16 cellular contexts compared by ENCODE assay signal in genomic region chr7:154591544-154591943, GRCh38.
DNase-seq lines count a peak whose midpoint lies in the region; ATAC-seq and TF ChIP-seq lines count a peak whose summit lies in the region.
"Had no signal": no experiment of that assay in that cellular context is flagged by ENCODE, and none has a peak within 500 bp of the region (broad histone marks: within the 10 kb centered on the region; RNA-seq: fewer than 3 reads in every experiment).

No MANE protein-coding gene starts in this region.

- H3K4me1 Mint-ChIP-seq in WTC11, result no peaks in the 10 kb centered on the region
- H3K4me1 Mint-ChIP-seq: natural killer cell; stimulated activated naive B cell treated with anti-CD40 and anti-IgM and Interleukin-4, amounts not matched to agents 10 μg/mL and 1 μg/mL and 100 μg/mL, for 72 hours; T-cell had no signal

- POLR2A ChIA-PET in WTC11 (lab: Charles Lee), result no interaction called here

- DNase-seq in right cardiac atrium, result no peak
- DNase-seq in right atrium auricular region (ENCODE audit: low spot score), result no peak
- peak; percentile 11 for DNase-seq in astrocyte of the cerebellum (ENCODE audit: low read depth)
- peak; percentile 27 for DNase-seq in lung (ENCODE audit: low spot score)
- DNase-seq in testis, result peak; percentile 40
- DNase-seq in WTC11 (ENCODE audit: low spot score), result no peak
- no peak for DNase-seq in adrenal gland
- DNase-seq in smooth muscle cell (lab: John Stamatoyannopoulos, UW; ENCODE audit: unreplicated experiment), result no peak
- DNase-seq: activated naive CD4-positive, alpha-beta T cell; activated T-cell treated with anti-CD3 and anti-CD28 coated beads for 4 hours; cortex of kidney; foreskin keratinocyte; natural killer cell; NCI-H1694; stimulated activated naive B cell treated with anti-CD40 and anti-IgM and Interleukin-4, amounts not matched to agents 10 μg/mL and 1 μg/mL and 100 μg/mL, for 72 hours; T-cell had no signal

- H3K27ac ChIP-seq in right cardiac atrium (ENCODE audit: low read length), result no peak overlapping the region
- no peak overlapping the region for H3K27ac ChIP-seq in right atrium auricular region
- no peak overlapping the region for H3K27ac ChIP-seq in lung (ENCODE audit: low read depth in 1 of 2, low read length in 1 of 2)
- H3K27ac ChIP-seq in testis, result no peak overlapping the region
- H3K27ac ChIP-seq in adrenal gland, result no peak overlapping the region
- no peak overlapping the region for H3K27ac ChIP-seq in smooth muscle cell (ENCODE audit: low read depth)
- H3K27ac ChIP-seq: foreskin keratinocyte had no signal

- H3K79me2 ChIP-seq in smooth muscle cell (ENCODE audit: low read depth), result no peaks in the 10 kb centered on the region

- in situ Hi-C loops in astrocyte of the cerebellum (cut with HindIII; ENCODE audit: low sequenced_read_pairs), result no loop called here

- no peak overlapping the region for H3K4me3 ChIP-seq in right cardiac atrium (ENCODE audit: low read length)
- no peak overlapping the region for H3K4me3 ChIP-seq in right atrium auricular region
- H3K4me3 ChIP-seq in astrocyte of the cerebellum (ENCODE audit: low read depth, low read length), result no peak overlapping the region
- no peak overlapping the region for H3K4me3 ChIP-seq in lung
- H3K4me3 ChIP-seq in testis, result no peak overlapping the region
- no peak overlapping the region for H3K4me3 ChIP-seq in adrenal gland
- no peak overlapping the region for H3K4me3 ChIP-seq in smooth muscle cell

- H3K4me1 ChIP-seq in right cardiac atrium (ENCODE audit: control insufficient read depth, insufficient read depth, low read length), result no peaks in the 10 kb centered on the region
- H3K4me1 ChIP-seq in right atrium auricular region, result no peaks in the 10 kb centered on the region
- H3K4me1 ChIP-seq in lung (ENCODE audit: control insufficient read depth in 2 of 2, insufficient read depth in 2 of 2, low read length in 2 of 2), result no peaks in the 10 kb centered on the region
- no peaks in the 10 kb centered on the region for H3K4me1 ChIP-seq in testis
- H3K4me1 ChIP-seq in adrenal gland (replicated peaks in 1 of 2), result no peaks in the 10 kb centered on the region
- H3K4me1 ChIP-seq in smooth muscle cell (ENCODE audit: low read depth), result no peaks in the 10 kb centered on the region
- H3K4me1 ChIP-seq: foreskin keratinocyte had no signal

- peak; percentile 26 to 32 for ATAC-seq in right cardiac atrium
- no peak for ATAC-seq in lung (ENCODE audit: insufficient read depth, low FRiP score)
- ATAC-seq in WTC11, result no peak
- ATAC-seq: foreskin keratinocyte; natural killer cell; stimulated activated naive B cell treated with anti-CD40 and anti-IgM and Interleukin-4, amounts not matched to agents 10 μg/mL and 1 μg/mL and 100 μg/mL, for 72 hours; T-cell had no signal

- no peaks in the 10 kb centered on the region for H4K20me1 ChIP-seq in smooth muscle cell (ENCODE audit: low read depth)

- no peak overlapping the region for H3K9ac ChIP-seq in smooth muscle cell (ENCODE audit: low read depth)

- no peaks in the 10 kb centered on the region for H3K27me3 ChIP-seq in right cardiac atrium (ENCODE audit: control insufficient read depth, insufficient read depth)
- no peaks in the 10 kb centered on the region for H3K27me3 ChIP-seq in right atrium auricular region
- no peaks in the 10 kb centered on the region for H3K27me3 ChIP-seq in lung (ENCODE audit: control insufficient read depth, insufficient read depth)
- H3K27me3 ChIP-seq in testis, result no peaks in the 10 kb centered on the region
- H3K27me3 ChIP-seq in adrenal gland, result no peaks in the 10 kb centered on the region
- H3K27me3 ChIP-seq in smooth muscle cell (ENCODE audit: low read depth), result no peaks in the 10 kb centered on the region
- H3K27me3 ChIP-seq: foreskin keratinocyte had no signal

- 41% methylated on average over 6 of the region's 6 CpGs for WGBS in right cardiac atrium
- 68 to 76% methylated on average over 6 of the region's 6 CpGs for WGBS in lung, 2 donors
- 54 to 74% methylated on average over 5 to 6 of the region's 6 CpGs for WGBS in testis, 2 donors
- 49 to 56% (median 52%) methylated on average over 5 to 6 of the region's 6 CpGs for WGBS in adrenal gland, 4 donors
- 74% methylated on average over 6 of the region's 6 CpGs for WGBS in smooth muscle cell (ENCODE audit: low lambda C conversion rate)

- TF ChIP-seq POLR2A in testis (IDR thresholded peaks at IDR 0.05) (no peak), adrenal gland (IDR thresholded peaks at IDR 0.05) (no peak)

- no peak overlapping the region for H3K4me2 ChIP-seq in smooth muscle cell

- H3F3A ChIP-seq in smooth muscle cell (ENCODE audit: low read depth), result no peaks in the 10 kb centered on the region

- intact Hi-C loops in right cardiac atrium (cut with DNase I), result no loop called here
- intact Hi-C loops in testis (cut with DNase I; ENCODE audit: low total_unique reads), result no loop called here
- intact Hi-C loops in adrenal gland (cut with DNase I), result no loop called here

- H3K4me3 Mint-ChIP-seq in WTC11, result no peak overlapping the region
- H3K4me3 Mint-ChIP-seq: natural killer cell; stimulated activated naive B cell treated with anti-CD40 and anti-IgM and Interleukin-4, amounts not matched to agents 10 μg/mL and 1 μg/mL and 100 μg/mL, for 72 hours; T-cell had no signal

- peaks cover 34% of the 10 kb centered on the region for H3K27me3 Mint-ChIP-seq in WTC11 (ENCODE audit: low read depth)
- H3K27me3 Mint-ChIP-seq: stimulated activated naive B cell treated with anti-CD40 and anti-IgM and Interleukin-4, amounts not matched to agents 10 μg/mL and 1 μg/mL and 100 μg/mL, for 72 hours; T-cell had no signal

- H3K9me3 ChIP-seq in right cardiac atrium (ENCODE audit: control insufficient read depth, low read length), result no peaks in the 10 kb centered on the region
- H3K9me3 ChIP-seq in right atrium auricular region, result no peaks in the 10 kb centered on the region
- peaks cover 0 to 3% of the 10 kb centered on the region in 2 donors for H3K9me3 ChIP-seq in lung (ENCODE audit: control insufficient read depth in 2 of 2, insufficient read depth in 1 of 2, low read length in 1 of 2)
- H3K9me3 ChIP-seq in testis, result no peaks in the 10 kb centered on the region
- H3K9me3 ChIP-seq in adrenal gland (replicated peaks in 1 of 3), result no peaks in the 10 kb centered on the region
- no peaks in the 10 kb centered on the region for H3K9me3 ChIP-seq in smooth muscle cell (replicated peaks; ENCODE audit: low read depth)

- H3K27ac Mint-ChIP-seq in WTC11, result no peak overlapping the region
- H3K27ac Mint-ChIP-seq: natural killer cell; stimulated activated naive B cell treated with anti-CD40 and anti-IgM and Interleukin-4, amounts not matched to agents 10 μg/mL and 1 μg/mL and 100 μg/mL, for 72 hours; T-cell had no signal

- CTCF ChIA-PET in WTC11 (lab: Charles Lee), result no interaction called here

- H3K36me3 Mint-ChIP-seq in WTC11, result peaks cover 92% of the 10 kb centered on the region
- H3K36me3 Mint-ChIP-seq: natural killer cell; stimulated activated naive B cell treated with anti-CD40 and anti-IgM and Interleukin-4, amounts not matched to agents 10 μg/mL and 1 μg/mL and 100 μg/mL, for 72 hours; T-cell had no signal

- H3K9me3 Mint-ChIP-seq in WTC11, result peaks cover 92% of the 10 kb centered on the region

- no peak overlapping the region for H2AFZ ChIP-seq in smooth muscle cell (ENCODE audit: low read depth)

- no peak for TF ChIP-seq CTCF in right atrium auricular region (IDR thresholded peaks at IDR 0.05)
- TF ChIP-seq CTCF in astrocyte of the cerebellum (IDR thresholded peaks at IDR 0.05; ENCODE audit: low read depth, low read length, missing control alignments), result no peak
- no peak for TF ChIP-seq CTCF in lung (IDR thresholded peaks at IDR 0.05; ENCODE audit: control extremely low read depth, extremely low read depth)
- TF ChIP-seq CTCF in testis (IDR thresholded peaks at IDR 0.05), result no peak
- TF ChIP-seq CTCF in WTC11 (IDR thresholded peaks at IDR 0.05), result no peak
- no peak for TF ChIP-seq CTCF in adrenal gland (IDR thresholded peaks at IDR 0.05)
- TF ChIP-seq CTCF in smooth muscle cell (IDR thresholded peaks at IDR 0.05; ENCODE audit: borderline replicate concordance, insufficient read depth, poor library complexity, severe bottlenecking), result no peak

- no peaks in the 10 kb centered on the region for H3K36me3 ChIP-seq in right atrium auricular region
- no peaks in the 10 kb centered on the region for H3K36me3 ChIP-seq in lung (ENCODE audit: control insufficient read depth in 2 of 2, insufficient read depth in 2 of 2, low read length in 2 of 2)
- no peaks in the 10 kb centered on the region for H3K36me3 ChIP-seq in testis (ENCODE audit: low read depth, missing control alignments)
- no peaks in the 10 kb centered on the region for H3K36me3 ChIP-seq in adrenal gland (replicated peaks in 1 of 2)
- H3K36me3 ChIP-seq in smooth muscle cell (ENCODE audit: low read depth), result no peaks in the 10 kb centered on the region

TF ChIP-seq in WTC11, 78 proteins besides CTCF, POLR2A, EP300 and RAD21 (continues in another document):
- TF ChIP-seq SOX15 (CRISPR knock-in tag; IDR thresholded peaks at IDR 0.05) (no peak), NFATC4 (CRISPR knock-in tag; IDR thresholded peaks at IDR 0.05) (no peak), NFE2L1 (CRISPR knock-in tag; IDR thresholded peaks at IDR 0.05) (no peak), RORB (CRISPR knock-in tag; IDR thresholded peaks at IDR 0.05) (no peak), HMGA2 (CRISPR knock-in tag; IDR thresholded peaks at IDR 0.05) (no peak), OVOL2 (CRISPR knock-in tag; IDR thresholded peaks at IDR 0.05; ENCODE audit: borderline replicate concordance) (no peak), USF2 (CRISPR knock-in tag; IDR thresholded peaks at IDR 0.05) (no peak), TP53 (CRISPR knock-in tag; IDR thresholded peaks at IDR 0.05) (no peak), E2F1 (CRISPR knock-in tag; IDR thresholded peaks at IDR 0.05) (no peak), SP1 (CRISPR knock-in tag; conservative IDR thresholded peaks at IDR 0.05) (no peak)

Comparison
In these comparisons a context has a peak if more than half of its experiments do, and no peak if none do; other contexts are left out.
1. ATAC-seq: peak in right cardiac atrium (2 of 2); none in lung (single experiment) and WTC11 (single experiment).
2. DNase-seq: peak in astrocyte of the cerebellum (single experiment), lung (single experiment) and testis (single experiment); none in right cardiac atrium (0 of 3), right atrium auricular region (single experiment), WTC11 (single experiment), adrenal gland (0 of 7) and smooth muscle cell (single experiment).